10 cellular contexts compared by ENCODE assay signal in the genomic region with DNA sequence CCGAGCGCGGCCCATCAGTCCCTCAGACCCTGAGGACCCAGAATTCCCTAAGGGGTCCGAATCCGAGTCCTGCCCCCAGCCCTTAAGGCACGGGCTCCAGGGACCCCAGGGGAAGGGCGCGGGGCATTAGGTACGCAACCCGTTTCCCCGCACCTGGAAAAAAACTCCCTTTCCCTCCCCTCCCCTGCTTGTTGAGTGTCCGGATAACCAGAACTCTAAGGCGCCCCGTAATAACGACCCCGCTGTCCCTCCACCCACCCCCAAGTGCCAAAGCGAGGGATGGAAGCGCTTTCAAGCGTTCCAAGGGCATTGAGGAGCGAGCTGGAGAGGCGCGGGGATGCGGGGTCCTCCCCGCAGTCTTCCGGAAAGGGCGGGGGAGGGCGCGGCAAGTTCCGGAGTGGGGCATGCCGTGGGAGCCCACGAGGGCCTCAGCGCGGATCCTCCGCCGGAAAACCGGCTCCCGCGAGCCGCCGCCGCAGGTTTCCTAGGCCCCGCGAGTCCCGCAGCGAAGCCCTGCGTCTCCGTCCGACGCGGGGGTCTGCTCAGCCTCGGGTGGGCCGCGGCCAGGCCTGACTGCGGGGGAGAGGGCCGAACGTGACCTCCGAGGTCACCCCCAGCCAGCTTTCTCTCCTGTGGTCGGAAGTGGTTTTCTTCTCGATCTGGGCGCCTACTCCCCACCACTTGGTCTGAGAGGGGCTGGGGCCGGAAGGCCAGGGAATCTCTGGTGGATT. TPM values are rescaled to one million over a fixed set of nuclear protein-coding genes. Genes with fewer than 3 reads are reported as not detected.
DNase-seq lines count a peak whose midpoint lies in the region; ATAC-seq and TF ChIP-seq lines count a peak whose summit lies in the region.
"Had no signal": no experiment of that assay in that cellular context is flagged by ENCODE, and none has a peak within 500 bp of the region (broad histone marks: within the 10 kb centered on the region; RNA-seq: fewer than 3 reads in every experiment).

No MANE protein-coding gene starts in this region.

- no peak for TF ChIP-seq CTCF in AG04449 (IDR thresholded peaks at IDR 0.05; ENCODE audit: insufficient read depth, low read length, missing control alignments)
- TF ChIP-seq CTCF in fibroblast of lung (conservative IDR thresholded peaks at IDR 0.05 in 1 of 2, IDR thresholded peaks at IDR 0.05 in 1 of 2; ENCODE audit: low read depth in 1 of 2, low read length in 2 of 2), result no peak

- H3K4me3 ChIP-seq in AG04449 (ENCODE audit: low read depth, low read length) (peak overlapping the region; percentile 41), NT2/D1 (ENCODE audit: insufficient read length, low read depth) (peak overlapping the region; percentile 56), fibroblast of lung (replicated peaks in 1 of 4; ENCODE audit: control extremely low read depth in 1 of 4, insufficient read depth in 1 of 4, low read depth in 3 of 4, low read length in 4 of 4) (peak overlapping the region in 1 of 4 experiments; percentile 38), neuron (ENCODE audit: low read length) (no peak overlapping the region)

- DNase-seq in AG04449 (ENCODE audit: low read depth, low spot score), result no peak
- no peak for DNase-seq in NT2/D1 (ENCODE audit: low read depth, low spot score)
- no peak for DNase-seq in fibroblast of lung (ENCODE audit: low read depth in 2 of 2)
- DNase-seq in NCI-H1930 (lab: John Stamatoyannopoulos, UW), result no peak
- no peak for DNase-seq in NCI-H1092 (lab: John Stamatoyannopoulos, UW)
- no peak for DNase-seq in NCI-H446 treated with DMSO at 0.1 percent for 48 hours (lab: John Stamatoyannopoulos, UW)
- DNase-seq: cortex of kidney, T1000 had no signal

- H3K4me1 ChIP-seq in NT2/D1 (ENCODE audit: insufficient read depth, insufficient read length) (no peaks in the 10 kb centered on the region), fibroblast of lung (ENCODE audit: control insufficient read depth, extremely low read depth, insufficient read depth, low read length) (peaks cover 7% of the 10 kb centered on the region), neuron (ENCODE audit: insufficient read depth, low read length) (peaks cover 36% of the 10 kb centered on the region)

- H3K9me3 ChIP-seq in NT2/D1 (ENCODE audit: insufficient read depth, low read length) (no peaks in the 10 kb centered on the region), fibroblast of lung (ENCODE audit: control insufficient read depth, insufficient read depth, low read depth, low read length) (no peaks in the 10 kb centered on the region), neuron (ENCODE audit: low read length) (no peaks in the 10 kb centered on the region)

- H3K36me3 ChIP-seq in NT2/D1 (ENCODE audit: insufficient read depth, insufficient read length, low read length) (no peaks in the 10 kb centered on the region), fibroblast of lung (ENCODE audit: control insufficient read depth, insufficient read depth, low read length) (no peaks in the 10 kb centered on the region), neuron (ENCODE audit: insufficient read depth, low read length) (no peaks in the 10 kb centered on the region)

- peaks cover 17% of the 10 kb centered on the region for H3K79me2 ChIP-seq in fibroblast of lung (ENCODE audit: control insufficient read depth, insufficient read depth, low read length)

- no peaks in the 10 kb centered on the region for H4K20me1 ChIP-seq in fibroblast of lung (ENCODE audit: control insufficient read depth, extremely low read depth, insufficient read depth, low read length)

- CTCF ChIA-PET in AG04449 (lab: Yijun Ruan, JAX), result interaction anchor here (1.2 kb wide), 1 partner anchor 9 kb away, joined by 3 read pairs; no protein-coding TSS in a partner anchor

- peak overlapping the region; percentile 89 for H3K4me2 ChIP-seq in fibroblast of lung (ENCODE audit: extremely low read depth, insufficient read depth, low read length)

- H3K9ac ChIP-seq in NT2/D1 (ENCODE audit: insufficient read length, low read depth) (peak overlapping the region; percentile 83), fibroblast of lung (ENCODE audit: insufficient read depth, low read length) (peak overlapping the region; percentile 56)

- H2AFZ ChIP-seq in fibroblast of lung (ENCODE audit: low read length) (no peak overlapping the region), neuron (ENCODE audit: low read depth, low read length) (peak overlapping the region; percentile 6)

- no peak for ATAC-seq in HG02571 (IDR thresholded peaks at IDR 0.05; ENCODE audit: unreplicated experiment)

- POLR2A ChIA-PET in AG04449 (lab: Yijun Ruan, JAX), result interaction anchor here (9.5 kb wide), 1 partner anchor 339 kb away, joined by 98 read pairs; no protein-coding TSS in a partner anchor

- no peaks in the 10 kb centered on the region for H3K27me3 ChIP-seq in NT2/D1 (ENCODE audit: insufficient read depth, insufficient read length)
- H3K27me3 ChIP-seq in fibroblast of lung (ENCODE audit: control insufficient read depth, insufficient read depth, low read length), result no peaks in the 10 kb centered on the region
- peaks cover 6% of the 10 kb centered on the region for H3K27me3 ChIP-seq in neuron (ENCODE audit: insufficient read depth, low read length)

- peak overlapping the region; percentile 93 for H3K27ac ChIP-seq in fibroblast of lung (ENCODE audit: insufficient read depth, low read length)

RNA-seq across cellular contexts. Expression of gene CCND1, which starts 3.9 kb away (rescaled TPM):
- 127 and 548 TPM in 2 replicates for total RNA-seq in fibroblast of lung
- 322 and 523 TPM in 2 replicates for polyA plus RNA-seq in fibroblast of lung
- polyA plus RNA-seq in fibroblast of lung (2012), result 342 and 554 TPM in 2 replicates
- 590 and 1,076 TPM in 2 replicates for polyA minus RNA-seq in fibroblast of lung (ENCODE audit: low replicate concordance)

RNA-seq across cellular contexts. Expression of gene LTO1, which starts 38.1 kb away (rescaled TPM):
- total RNA-seq in fibroblast of lung, result 20.3 and 25.4 TPM in 2 replicates
- 18.1 and 19.5 TPM in 2 replicates for polyA plus RNA-seq in fibroblast of lung
- polyA plus RNA-seq in fibroblast of lung (2012), result 14.2 and 15.0 TPM in 2 replicates
- 4.1 and 5.0 TPM in 2 replicates for polyA minus RNA-seq in fibroblast of lung (ENCODE audit: low replicate concordance)
